Comparison of ENCODE assay signal across 17 cellular contexts in the genomic region with DNA sequence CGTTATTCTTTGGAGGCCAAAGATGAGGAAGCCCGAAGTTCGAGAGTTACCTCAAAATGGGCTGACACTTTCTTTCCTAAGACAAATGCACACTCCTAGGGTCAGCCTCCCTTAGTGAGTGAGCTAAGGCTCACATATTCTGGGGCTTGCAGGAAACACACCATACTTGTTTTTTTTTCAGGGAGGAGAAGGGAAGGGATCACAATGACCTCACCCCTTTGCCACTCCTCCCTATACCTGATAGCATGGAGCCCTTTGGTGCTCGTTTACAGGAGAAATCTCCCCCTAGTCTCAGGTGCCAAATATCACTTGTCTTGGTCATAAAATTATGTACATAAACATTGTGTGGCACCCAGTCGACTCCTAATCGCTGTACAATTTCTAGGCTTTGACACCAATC. TPM values are rescaled to one million over a fixed set of nuclear protein-coding genes. Genes with fewer than 3 reads are reported as not detected.
DNase-seq lines count a peak whose midpoint lies in the region; ATAC-seq and TF ChIP-seq lines count a peak whose summit lies in the region.
"Had no signal": no experiment of that assay in that cellular context is flagged by ENCODE, and none has a peak within 500 bp of the region (broad histone marks: within the 10 kb centered on the region; RNA-seq: fewer than 3 reads in every experiment).

No MANE protein-coding gene starts in this region.

- no peak overlapping the region for H3K4me3 Mint-ChIP-seq in activated CD4-positive, alpha-beta T cell treated with anti-CD3 and anti-CD28 coated beads, Interleukin-2, amount 10 ng/mL, durations not matched to agents 24 days and 14 days
- H3K4me3 Mint-ChIP-seq in activated CD4-positive, alpha-beta T cell treated with anti-CD3 and anti-CD28 coated beads for 36 hours = no peak overlapping the region

- H4K20me1 ChIP-seq in mammary epithelial cell (ENCODE audit: insufficient read depth, low read length) = no peaks in the 10 kb centered on the region
- H4K20me1 ChIP-seq in osteoblast (ENCODE audit: insufficient read depth, low read length) = no peaks in the 10 kb centered on the region

- H3K4me1 Mint-ChIP-seq in activated CD4-positive, alpha-beta T cell treated with anti-CD3 and anti-CD28 coated beads, Interleukin-2, amount 10 ng/mL, durations not matched to agents 24 days and 14 days = no peaks in the 10 kb centered on the region
- no peaks in the 10 kb centered on the region for H3K4me1 Mint-ChIP-seq in activated CD4-positive, alpha-beta T cell treated with anti-CD3 and anti-CD28 coated beads for 36 hours

- H3K27me3 Mint-ChIP-seq in activated CD4-positive, alpha-beta T cell treated with anti-CD3 and anti-CD28 coated beads, Interleukin-2, amount 10 ng/mL, durations not matched to agents 24 days and 14 days = peaks cover 77% of the 10 kb centered on the region
- peaks cover 56% of the 10 kb centered on the region for H3K27me3 Mint-ChIP-seq in activated CD4-positive, alpha-beta T cell treated with anti-CD3 and anti-CD28 coated beads for 36 hours

- dilution Hi-C loops in mammary epithelial cell (cut with HindIII; ENCODE audit: low sequenced_read_pairs) = no loop called here

- no peaks in the 10 kb centered on the region for H3K9me3 Mint-ChIP-seq in activated CD4-positive, alpha-beta T cell treated with anti-CD3 and anti-CD28 coated beads, Interleukin-2, amount 10 ng/mL, durations not matched to agents 24 days and 14 days
- H3K9me3 Mint-ChIP-seq in activated CD4-positive, alpha-beta T cell treated with anti-CD3 and anti-CD28 coated beads for 36 hours (ENCODE audit: low read depth) = no peaks in the 10 kb centered on the region

- POLR2A ChIA-PET in activated CD4-positive, alpha-beta T cell treated with anti-CD3 and anti-CD28 coated beads for 36 hours (lab: Charles Lee) = no interaction called here

- H3K36me3 Mint-ChIP-seq in activated CD4-positive, alpha-beta T cell treated with anti-CD3 and anti-CD28 coated beads, Interleukin-2, amount 10 ng/mL, durations not matched to agents 24 days and 14 days (ENCODE audit: low read depth) = no peaks in the 10 kb centered on the region
- no peaks in the 10 kb centered on the region for H3K36me3 Mint-ChIP-seq in activated CD4-positive, alpha-beta T cell treated with anti-CD3 and anti-CD28 coated beads for 36 hours (ENCODE audit: low read depth)

- H2AFZ ChIP-seq in mammary epithelial cell (ENCODE audit: low read depth, low read length) (peak overlapping the region; percentile 73), osteoblast (ENCODE audit: low read length) (no peak overlapping the region)

- no peak overlapping the region for H3K27ac ChIP-seq in mammary epithelial cell (ENCODE audit: insufficient read depth, low read depth, low read length)
- peak overlapping the region; percentile 57 for H3K27ac ChIP-seq in muscle layer of duodenum (ENCODE audit: low read length)
- H3K27ac ChIP-seq in upper lobe of left lung = peak overlapping the region; percentile 59 to 91 (median 86)
- no peak overlapping the region for H3K27ac ChIP-seq in osteoblast (ENCODE audit: low read depth, low read length)
- H3K27ac ChIP-seq: KMS-11 had no signal

- no peak for TF ChIP-seq EP300 in upper lobe of left lung (IDR thresholded peaks at IDR 0.05)

- H3K4me3 ChIP-seq in mammary epithelial cell (replicated peaks in 1 of 3; ENCODE audit: insufficient read depth in 1 of 3, low read depth in 2 of 3, low read length in 3 of 3) (no peak overlapping the region), muscle layer of duodenum (ENCODE audit: low read depth in 1 of 2, low read length in 2 of 2) (no peak overlapping the region), upper lobe of left lung (peak overlapping the region in 2 of 4 donors; percentile 50 to 58), osteoblast (ENCODE audit: insufficient read depth, low read length) (no peak overlapping the region)
- H3K4me3 ChIP-seq: GM12878, MG63 had no signal

- H3K9me3 ChIP-seq in mammary epithelial cell (replicated peaks; ENCODE audit: insufficient read depth, low read length) (no peaks in the 10 kb centered on the region), muscle layer of duodenum (ENCODE audit: control insufficient read depth in 1 of 2, low read length in 2 of 2) (no peaks in the 10 kb centered on the region), upper lobe of left lung (no peaks in the 10 kb centered on the region), osteoblast (ENCODE audit: low read depth, low read length) (no peaks in the 10 kb centered on the region)
- H3K9me3 ChIP-seq: MG63 had no signal

- no peak for TF ChIP-seq POLR2A in upper lobe of left lung (IDR thresholded peaks at IDR 0.05)

- CTCF ChIA-PET in activated CD4-positive, alpha-beta T cell treated with anti-CD3 and anti-CD28 coated beads for 36 hours (lab: Charles Lee) = interaction anchor here (1.0 to 1.1 kb wide), 2 partner anchors 9 to 125 kb away, joined by 4 read pairs; no protein-coding TSS in a partner anchor
- CTCF ChIA-PET in mammary epithelial cell (lab: Charles Lee; ENCODE audit: low non-redundant PET) = no interaction called here

- in situ Hi-C loops in mammary epithelial cell (cut with MboI; ENCODE audit: low sequenced_read_pairs in 2 of 2) = no loop called here

- no peaks in the 10 kb centered on the region for H3K79me2 ChIP-seq in mammary epithelial cell (ENCODE audit: insufficient read depth, low read length)
- no peaks in the 10 kb centered on the region for H3K79me2 ChIP-seq in osteoblast (ENCODE audit: insufficient read depth, low read length)

- H3K27ac Mint-ChIP-seq in activated CD4-positive, alpha-beta T cell treated with anti-CD3 and anti-CD28 coated beads, Interleukin-2, amount 10 ng/mL, durations not matched to agents 24 days and 14 days = no peak overlapping the region
- H3K27ac Mint-ChIP-seq in activated CD4-positive, alpha-beta T cell treated with anti-CD3 and anti-CD28 coated beads for 36 hours = no peak overlapping the region

- no peak for ATAC-seq in activated CD4-positive, alpha-beta T cell treated with anti-CD3 and anti-CD28 coated beads for 36 hours
- no peak for ATAC-seq in upper lobe of left lung (ENCODE audit: low FRiP score in 2 of 2)
- ATAC-seq: GM12878 had no signal

- intact Hi-C loops in activated CD4-positive, alpha-beta T cell treated with anti-CD3 and anti-CD28 coated beads, Interleukin-2, amount 10 ng/mL, durations not matched to agents 24 days and 14 days (cut with micrococcal nuclease) = no loop called here
- intact Hi-C loops in activated CD4-positive, alpha-beta T cell treated with anti-CD3 and anti-CD28 coated beads for 36 hours (cut with DNase I, micrococcal nuclease) = no loop called here
- intact Hi-C loops in mammary epithelial cell (cut with micrococcal nuclease) = no loop called here

- 96% methylated on average over 6 of the region's 6 CpGs for WGBS in mammary epithelial cell (ENCODE audit: low coverage, missing lambda C conversion rate)
- 68 to 73% methylated on average over 6 of the region's 6 CpGs for WGBS in upper lobe of left lung, 2 donors

- H3K27me3 ChIP-seq in mammary epithelial cell (ENCODE audit: insufficient read depth, low read length) (no peaks in the 10 kb centered on the region), muscle layer of duodenum (ENCODE audit: low read depth, low read length) (no peaks in the 10 kb centered on the region), upper lobe of left lung (no peaks in the 10 kb centered on the region), osteoblast (ENCODE audit: insufficient read depth, low read length) (no peaks in the 10 kb centered on the region)

- H3K4me1 ChIP-seq in mammary epithelial cell (ENCODE audit: insufficient read depth, low read length) (peaks cover 33% of the 10 kb centered on the region), muscle layer of duodenum (ENCODE audit: control insufficient read depth in 1 of 2, insufficient read depth in 2 of 2, low read length in 2 of 2) (peaks cover 16 to 39% of the 10 kb centered on the region in 2 donors), upper lobe of left lung (peaks cover 0 to 12% (median 3%) of the 10 kb centered on the region in 4 donors), osteoblast (ENCODE audit: insufficient read depth, low read length) (peaks cover 67% of the 10 kb centered on the region)
- H3K4me1 ChIP-seq: Caco-2 had no signal

- TSS peak; percentile 98 for BruUV-seq in mammary epithelial cell (replicated peaks; lab: Mats Ljungman, UMichigan)

- H3K36me3 ChIP-seq in mammary epithelial cell (ENCODE audit: insufficient read depth, low read length) (no peaks in the 10 kb centered on the region), muscle layer of duodenum (ENCODE audit: control insufficient read depth in 1 of 2, insufficient read depth in 2 of 2, low read length in 2 of 2) (no peaks in the 10 kb centered on the region), upper lobe of left lung (peaks cover 0 to 3% (median 0%) of the 10 kb centered on the region in 4 donors), osteoblast (ENCODE audit: insufficient read depth, low read length) (no peaks in the 10 kb centered on the region)
- H3K36me3 ChIP-seq: MG63 had no signal

- TF ChIP-seq CTCF in mammary epithelial cell (conservative IDR thresholded peaks at IDR 0.05 in 1 of 2, IDR thresholded peaks at IDR 0.05 in 1 of 2; ENCODE audit: extremely low read depth in 1 of 2, insufficient read depth in 1 of 2, low read depth in 1 of 2, low read length in 2 of 2) (no peak), upper lobe of left lung (IDR thresholded peaks at IDR 0.05) (no peak), osteoblast (IDR thresholded peaks at IDR 0.05; ENCODE audit: extremely low read depth, low read depth, low read length) (no peak)

- DNase-seq in activated CD4-positive, alpha-beta T cell treated with anti-CD3 and anti-CD28 coated beads, Interleukin-2, amount 10 ng/mL, durations not matched to agents 24 days and 14 days = peak; percentile 41
- no peak for DNase-seq in activated CD4-positive, alpha-beta T cell treated with anti-CD3 and anti-CD28 coated beads for 36 hours
- DNase-seq in mammary epithelial cell (no peak), upper lobe of left lung (no peak), osteoblast (ENCODE audit: insufficient read length, low spot score, missing footprints) (no peak), NCI-H82 (lab: John Stamatoyannopoulos, UW) (no peak), D341Med (ENCODE audit: low spot score) (no peak)
- DNase-seq: AML-193; Caco-2; MG63; NCI-H1930; NCI-H510A; NK-92 treated with Interleukin-12 subunit alpha and Interleukin-12 subunit beta, amount 100 ng/mL, for 24 hours had no signal

- no peak overlapping the region for H3K9ac ChIP-seq in mammary epithelial cell (ENCODE audit: insufficient read depth, low read length)
- H3K9ac ChIP-seq: KMS-11 had no signal

- H3K4me2 ChIP-seq in mammary epithelial cell (ENCODE audit: insufficient read depth, low read depth, low read length) (peak overlapping the region; percentile 53), osteoblast (ENCODE audit: insufficient read depth, low read length) (no peak overlapping the region)
- H3K4me2 ChIP-seq: KMS-11 had no signal

RNA-seq across cellular contexts. Expression of gene TMEM100, which starts 4.6 kb away (rescaled TPM):
- total RNA-seq in activated CD4-positive, alpha-beta T cell treated with anti-CD3 and anti-CD28 coated beads, Interleukin-2, amount 10 ng/mL, durations not matched to agents 24 days and 14 days = not detected in 2 replicates
- not detected for total RNA-seq in activated CD4-positive, alpha-beta T cell treated with anti-CD3 and anti-CD28 coated beads for 36 hours
- total RNA-seq in mammary epithelial cell (under 1 TPM; 0.16 to 0.50 TPM), upper lobe of left lung (100 to 1,000 TPM in 5 of 6 donors, 10 to 100 TPM in 1; 89.1 to 195 (median 142) TPM), osteoblast (0.36 and 0.59 TPM in 2 replicates)
- 0.24 TPM for polyA plus RNA-seq in mammary epithelial cell
- not detected for polyA minus RNA-seq in mammary epithelial cell
- total RNA-seq: Caco-2, G401, GM12878 had no signal
- polyA plus RNA-seq: GM12878 had no signal

RNA-seq across cellular contexts. Expression of gene PCTP, which starts 23.6 kb away (rescaled TPM):
- 5.4 and 6.4 TPM in 2 replicates for total RNA-seq in activated CD4-positive, alpha-beta T cell treated with anti-CD3 and anti-CD28 coated beads, Interleukin-2, amount 10 ng/mL, durations not matched to agents 24 days and 14 days
- total RNA-seq in activated CD4-positive, alpha-beta T cell treated with anti-CD3 and anti-CD28 coated beads for 36 hours = 1 to 10 TPM; 7.6 to 8.1 TPM
- 10 to 100 TPM; 16.3 to 27.8 TPM for total RNA-seq in mammary epithelial cell
- polyA plus RNA-seq in mammary epithelial cell = 22.5 TPM
- polyA minus RNA-seq in mammary epithelial cell = 11.3 TPM
- total RNA-seq in upper lobe of left lung = 10 to 100 TPM; 13.6 to 28.3 (median 21.9) TPM
- total RNA-seq in osteoblast = 9.4 and 9.8 TPM in 2 replicates

Comparison
In these comparisons a context has a peak if more than half of its experiments do, and no peak if none do; other contexts are left out.
1. H3K27ac ChIP-seq: peak in muscle layer of duodenum (single experiment) and upper lobe of left lung (4 of 4); none in mammary epithelial cell (single experiment) and osteoblast (single experiment).
2. RNA of gene TMEM100, which starts 4.6 kb away (total RNA-seq): 89.1 to 195 TPM in upper lobe of left lung; 0.16 to 0.50 TPM in mammary epithelial cell, 0.36 to 0.59 TPM in osteoblast, not detected in activated CD4-positive, alpha-beta T cell treated with anti-CD3 and anti-CD28 coated beads, Interleukin-2, amount 10 ng/mL, durations not matched to agents 24 days and 14 days and not detected in activated CD4-positive, alpha-beta T cell treated with anti-CD3 and anti-CD28 coated beads for 36 hours; every median in the first group is over 10 times any median in the second.